In genomic region chr10:45000138-45000763, GRCh38 we compare ENCODE assay signal across 8 cellular contexts. TPM values are rescaled to one million over a fixed set of nuclear protein-coding genes. Genes with fewer than 3 reads are reported as not detected.
DNase-seq lines count a peak whose midpoint lies in the region; ATAC-seq and TF ChIP-seq lines count a peak whose summit lies in the region.

No MANE protein-coding gene starts in this region.

- H3K4me3 ChIP-seq in CD8-positive, alpha-beta memory T cell (ENCODE audit: low read length), result peak overlapping the region; percentile 51
- H3K4me3 ChIP-seq in brain microvascular endothelial cell (ENCODE audit: low read depth, low read length) (peak overlapping the region; percentile 66), suprapubic skin (peak overlapping the region; percentile 66)

- TF ChIP-seq CTCF in brain microvascular endothelial cell (IDR thresholded peaks at IDR 0.05; ENCODE audit: low read depth, low read length, missing control alignments) (no peak), suprapubic skin (IDR thresholded peaks at IDR 0.05) (no peak)

- peaks cover 12 to 31% (median 27%) of the 10 kb centered on the region in 3 donors for H3K36me3 Mint-ChIP-seq in CD8-positive, alpha-beta memory T cell
- H3K36me3 Mint-ChIP-seq in IgD-negative memory B cell, result peaks cover 6% of the 10 kb centered on the region

- peaks cover 0 to 2% of the 10 kb centered on the region in 2 donors for H3K27me3 Mint-ChIP-seq in CD8-positive, alpha-beta memory T cell
- H3K27me3 Mint-ChIP-seq in IgD-negative memory B cell, result no peaks in the 10 kb centered on the region

- peaks cover 34% of the 10 kb centered on the region for H3K4me1 ChIP-seq in CD8-positive, alpha-beta memory T cell (ENCODE audit: insufficient read depth, low read length)
- H3K4me1 ChIP-seq in suprapubic skin, result peaks cover 64% of the 10 kb centered on the region

- H3K27me3 ChIP-seq in CD8-positive, alpha-beta memory T cell (ENCODE audit: insufficient read depth, low read length, poor library complexity, severe bottlenecking), result no peaks in the 10 kb centered on the region
- H3K27me3 ChIP-seq in brain microvascular endothelial cell (replicated peaks) (no peaks in the 10 kb centered on the region), suprapubic skin (no peaks in the 10 kb centered on the region)

- DNase-seq in CD8-positive, alpha-beta memory T cell, result peak in 1 of 5 donors; percentile 17
- peak; percentile 73 for DNase-seq in brain microvascular endothelial cell
- peak; percentile 73 for DNase-seq in left kidney (ENCODE audit: low read depth, low spot score)
- peak; percentile 93 to 94 for DNase-seq in suprapubic skin (ENCODE audit: low spot score in 2 of 2)
- DNase-seq in NCI-H1694 (lab: John Stamatoyannopoulos, UW), result no peak
- DNase-seq in islet precursor cell, result no peak

- H3K27ac ChIP-seq in CD8-positive, alpha-beta memory T cell (ENCODE audit: low read depth, low read length), result peak overlapping the region; percentile 77
- H3K27ac ChIP-seq in brain microvascular endothelial cell (peak overlapping the region; percentile 91), suprapubic skin (peak overlapping the region; percentile 97)

- CTCF ChIA-PET in CD8-positive, alpha-beta memory T cell (lab: Charles Lee), result interaction anchor here (0.7 to 2.9 kb wide), 3 partner anchors 18 to 131 kb away, joined by 3 to 8 read pairs (median 4); no protein-coding TSS in a partner anchor

- H3K9me3 ChIP-seq in CD8-positive, alpha-beta memory T cell (ENCODE audit: low read length), result no peaks in the 10 kb centered on the region
- H3K9me3 ChIP-seq in suprapubic skin, result no peaks in the 10 kb centered on the region

- in situ Hi-C loops in brain microvascular endothelial cell (cut with HindIII; ENCODE audit: low pct_ligation_motif_present, low sequenced_read_pairs), result no loop called here

- peak overlapping the region; percentile 84 to 98 (median 86) for H3K4me3 Mint-ChIP-seq in CD8-positive, alpha-beta memory T cell
- H3K4me3 Mint-ChIP-seq in IgD-negative memory B cell, result peak overlapping the region; percentile 87 to 96 (median 94)

- POLR2A ChIA-PET in CD8-positive, alpha-beta memory T cell (lab: Charles Lee), result no interaction called here

- no peak for TF ChIP-seq EP300 in suprapubic skin (IDR thresholded peaks at IDR 0.05)

- WGBS in suprapubic skin, result 31% methylated on average over 12 of the region's 12 CpGs

- peaks cover 0 to 18% (median 8%) of the 10 kb centered on the region in 5 donors for H3K9me3 Mint-ChIP-seq in CD8-positive, alpha-beta memory T cell
- H3K9me3 Mint-ChIP-seq in IgD-negative memory B cell, result peaks cover 5 to 11% (median 9%) of the 10 kb centered on the region in 3 donors

- H3K27ac Mint-ChIP-seq in CD8-positive, alpha-beta memory T cell, result peak overlapping the region; percentile 85 to 98 (median 94)
- peak overlapping the region; percentile 63 to 90 (median 87) for H3K27ac Mint-ChIP-seq in IgD-negative memory B cell

- H3K4me1 Mint-ChIP-seq in CD8-positive, alpha-beta memory T cell, result peaks cover 49 to 71% (median 53%) of the 10 kb centered on the region in 3 donors
- H3K4me1 Mint-ChIP-seq in IgD-negative memory B cell, result peaks cover 15 to 24% (median 20%) of the 10 kb centered on the region in 3 donors

- TF ChIP-seq POLR2A in suprapubic skin (IDR thresholded peaks at IDR 0.05), result no peak

- peaks cover 9% of the 10 kb centered on the region for H3K36me3 ChIP-seq in CD8-positive, alpha-beta memory T cell (ENCODE audit: insufficient read depth, low read length)
- H3K36me3 ChIP-seq in brain microvascular endothelial cell (replicated peaks) (peaks cover 4% of the 10 kb centered on the region), suprapubic skin (peaks cover 11% of the 10 kb centered on the region)

- no peak for ATAC-seq in GM19023 (IDR thresholded peaks at IDR 0.05; ENCODE audit: unreplicated experiment)

RNA-seq across cellular contexts. Expression of gene ZNF22, which starts 0.5 kb away (rescaled TPM):
- total RNA-seq in CD8-positive, alpha-beta memory T cell, result 10 to 100 TPM; 36.1 to 37.2 TPM
- polyA plus RNA-seq in CD8-positive, alpha-beta memory T cell, result 49.1 TPM
- polyA plus RNA-seq in IgD-negative memory B cell, result 42.9 TPM
- 10 to 100 TPM in 1 of 4 donors, 1 to 10 TPM in 3; 6.7 to 15.1 (median 8.5) TPM for total RNA-seq in suprapubic skin

RNA-seq across cellular contexts. Expression of gene DEPP1, which starts 21.6 kb away (rescaled TPM):
- total RNA-seq in CD8-positive, alpha-beta memory T cell, result under 1 TPM in 1 of 2 experiments, not detected in 1; 0.11 TPM
- polyA plus RNA-seq in CD8-positive, alpha-beta memory T cell, result not detected
- not detected for polyA plus RNA-seq in IgD-negative memory B cell
- 100 to 1,000 TPM in 1 of 4 donors, 10 to 100 TPM in 3; 27.5 to 101 (median 38.2) TPM for total RNA-seq in suprapubic skin

RNA-seq across cellular contexts. Expression of gene RASSF4, which starts 40.6 kb away (rescaled TPM):
- total RNA-seq in CD8-positive, alpha-beta memory T cell, result 1 to 10 TPM; 2.8 TPM
- 0.85 TPM for polyA plus RNA-seq in CD8-positive, alpha-beta memory T cell
- polyA plus RNA-seq in IgD-negative memory B cell, result 0.69 TPM
- total RNA-seq in suprapubic skin, result 10 to 100 TPM in 2 of 4 donors, 1 to 10 TPM in 2; 4.4 to 23.3 (median 12.9) TPM

Comparison
In these comparisons a context has a peak if more than half of its experiments do, and no peak if none do; other contexts are left out.
1. DNase-seq: peak in brain microvascular endothelial cell (single experiment), left kidney (single experiment) and suprapubic skin (2 of 2); none in NCI-H1694 (single experiment) and islet precursor cell (single experiment).
2. RNA of gene DEPP1, which starts 21.6 kb away (total RNA-seq): 27.5 to 101 TPM in suprapubic skin; 0.11 TPM in CD8-positive, alpha-beta memory T cell; every median in the first group is over 10 times any median in the second.
3. Peak in every context shown above with its lines, with median percentiles within 50 percentile points of each other: H3K27ac ChIP-seq and H3K4me3 ChIP-seq.